25 cellular contexts compared by ENCODE assay signal in the genomic region with DNA sequence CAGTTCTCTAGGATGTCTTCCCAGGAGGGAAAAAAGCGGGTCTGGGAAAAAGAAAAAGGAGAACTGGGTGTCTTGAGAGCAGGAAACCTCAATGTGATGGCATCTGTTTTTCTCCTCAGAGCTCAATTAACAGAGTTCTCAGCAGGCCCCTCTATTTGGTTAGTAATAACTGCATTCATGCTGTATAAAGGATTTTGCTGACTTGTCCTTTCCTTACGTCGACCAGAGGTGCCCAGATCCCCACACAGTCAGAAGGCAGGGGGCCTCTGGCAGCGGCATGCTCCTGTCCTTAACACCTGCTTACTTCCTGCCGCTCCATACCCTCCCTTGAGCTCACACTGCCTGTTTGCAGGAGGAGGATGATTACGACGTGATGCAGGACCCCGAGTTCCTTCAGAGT. TPM values are rescaled to one million over a fixed set of nuclear protein-coding genes. Genes with fewer than 3 reads are reported as not detected.
DNase-seq lines count a peak whose midpoint lies in the region; ATAC-seq, FAIRE-seq and TF ChIP-seq lines count a peak whose summit lies in the region.
"Had no signal": no experiment of that assay in that cellular context is flagged by ENCODE, and none has a peak within 500 bp of the region (broad histone marks: within the 10 kb centered on the region; RNA-seq: fewer than 3 reads in every experiment).

No MANE protein-coding gene starts in this region.

- no peak overlapping the region for H2AFZ ChIP-seq in HepG2 (ENCODE audit: low read length)

- no peak overlapping the region for H3K4me2 ChIP-seq in HepG2 (ENCODE audit: low read depth, low read length)
- H3K4me2 ChIP-seq: BLaER1 treated with 17β-estradiol and CSF1 and Interleukin-3, amounts not matched to agents 10 nM and 100 nM had no signal

- no peak for TF ChIP-seq POLR2A in HepG2 (IDR thresholded peaks at IDR 0.05; ENCODE audit: insufficient read depth in 1 of 2, low read depth in 2 of 2, low read length in 2 of 2)
- no peak for TF ChIP-seq POLR2A in right lobe of liver (IDR thresholded peaks at IDR 0.05)

- H3K4me1 ChIP-seq in HepG2 (ENCODE audit: insufficient read depth, low read length) (peaks cover 26% of the 10 kb centered on the region), right lobe of liver (peaks cover 0 to 22% (median 7%) of the 10 kb centered on the region in 4 donors), RWPE2 (ENCODE audit: insufficient read depth, poor library complexity, severe bottlenecking) (no peaks in the 10 kb centered on the region), BE2C (no peaks in the 10 kb centered on the region)
- H3K4me1 ChIP-seq: SJCRH30 had no signal

- H3K4me3 ChIP-seq in HepG2 (replicated peaks in 1 of 3; ENCODE audit: insufficient read depth in 1 of 3, low read depth in 2 of 3, low read length in 3 of 3) (no peak overlapping the region), right lobe of liver (no peak overlapping the region), RWPE2 (ENCODE audit: severe bottlenecking) (no peak overlapping the region), BE2C (ENCODE audit: low read depth, low read length) (no peak overlapping the region)
- H3K4me3 ChIP-seq: BLaER1 treated with 17β-estradiol and CSF1 and Interleukin-3, amounts not matched to agents 10 nM and 100 nM; SJCRH30 had no signal

- H3K36me3 Mint-ChIP-seq in endothelial cell (ENCODE audit: low read depth, unreplicated experiment), result peaks cover 44% of the 10 kb centered on the region

- peak overlapping the region; percentile 73 for H3K4me3 Mint-ChIP-seq in endothelial cell (ENCODE audit: unreplicated experiment)
- H3K4me3 Mint-ChIP-seq: CD4-positive, alpha-beta memory T cell; IgD-negative memory B cell had no signal

- DNase-seq in HepG2 (ENCODE audit: low spot score), result no peak
- DNase-seq in right lobe of liver, result no peak
- DNase-seq in RWPE2 (ENCODE audit: low spot score), result no peak
- no peak for DNase-seq in endothelial cell (ENCODE audit: low spot score)
- no peak for DNase-seq in BE2C
- DNase-seq in DMS79 treated with DMSO at 0.1 percent for 48 hours (lab: John Stamatoyannopoulos, UW), result no peak
- no peak for DNase-seq in mucosa of gallbladder (ENCODE audit: low spot score)
- DNase-seq: CD4-positive, alpha-beta memory T cell; DMS153; GOT3; HCEC 1CT; Karpas-422; MV-4-11; NCI-H1105 treated with DMSO at 0.1 percent for 48 hours; NCI-H2029 treated with DMSO at 0.1 percent for 48 hours; NCI-H226; NCI-H510A treated with DMSO at 0.1 percent for 48 hours; NCI-H748 treated with DMSO at 0.1 percent for 48 hours; SJCRH30 had no signal

- H3K9ac ChIP-seq in HepG2 (ENCODE audit: insufficient read depth, low read depth, low read length), result no peak overlapping the region

- in situ Hi-C loops in HepG2 (cut with HindIII; ENCODE audit: extremely low pct_ligation_motif_present, low pct_unique_long_range_greater_than_20kb), result no loop called here

- H3K79me2 ChIP-seq in HepG2 (ENCODE audit: insufficient read depth, low read length), result peaks cover 2% of the 10 kb centered on the region

- ATAC-seq in HepG2 (no peak), right lobe of liver (no peak), RWPE2 (ENCODE audit: low read depth) (no peak), HG03520 (IDR thresholded peaks at IDR 0.05; ENCODE audit: unreplicated experiment) (no peak)
- ATAC-seq: Panc1 had no signal

- TF ChIP-seq RAD21 in HepG2 (CRISPR knock-in tag; IDR thresholded peaks at IDR 0.05), result no peak

- CTCF ChIA-PET in HepG2 (lab: Yijun Ruan, JAX; ENCODE audit: low intra/inter-chr PET ratio, low total read pairs), result no interaction called here

- no peak for TF ChIP-seq EP300 in HepG2 (IDR thresholded peaks at IDR 0.05; ENCODE audit: low read depth in 2 of 2, low read length in 2 of 2)
- no peak for TF ChIP-seq EP300 in HepG2 (CRISPR knock-in tag; IDR thresholded peaks at IDR 0.05; ENCODE audit: borderline replicate concordance)

- no TSS peak for BruUV-seq in HepG2 (replicated peaks; lab: Mats Ljungman, UMichigan)

- H3K27me3 Mint-ChIP-seq in endothelial cell (ENCODE audit: unreplicated experiment), result no peaks in the 10 kb centered on the region
- H3K27me3 Mint-ChIP-seq: CD4-positive, alpha-beta memory T cell; IgD-negative memory B cell had no signal

- POLR2A ChIA-PET in HepG2 (lab: Yijun Ruan, JAX), result interaction anchor here (3.0 to 6.9 kb wide), 2 partner anchors 11 to 15 kb away, joined by 42 to 67 read pairs; a partner anchor contains a TSS

- no peaks in the 10 kb centered on the region for H3K9me3 Mint-ChIP-seq in endothelial cell (ENCODE audit: unreplicated experiment)
- H3K9me3 Mint-ChIP-seq: CD4-positive, alpha-beta memory T cell; IgD-negative memory B cell had no signal

- no peak for FAIRE-seq in HepG2 (lab: Jason Lieb, UNC)
- FAIRE-seq: G401.6, GM12892 had no signal

- no peaks in the 10 kb centered on the region for H4K20me1 ChIP-seq in HepG2 (ENCODE audit: insufficient read depth, low read length)

- WGBS in HepG2 (ENCODE audit: low lambda C conversion rate), result 93% methylated on average over 8 of the region's 8 CpGs
- 75% methylated on average over 6 of the region's 8 CpGs for WGBS in right lobe of liver (ENCODE audit: insufficient coverage, low coverage, low lambda C conversion rate, missing lambda C conversion rate)

- H3K27me3 ChIP-seq in HepG2 (ENCODE audit: control insufficient read depth in 1 of 2, insufficient read depth in 2 of 2, low read length in 2 of 2) (no peaks in the 10 kb centered on the region), right lobe of liver (no peaks in the 10 kb centered on the region), RWPE2 (ENCODE audit: insufficient read depth, poor library complexity, severe bottlenecking) (no peaks in the 10 kb centered on the region), BE2C (no peaks in the 10 kb centered on the region)
- H3K27me3 ChIP-seq: BLaER1 treated with 17β-estradiol and CSF1 and Interleukin-3, amounts not matched to agents 10 nM and 100 nM; SJCRH30 had no signal

- H3K9me3 ChIP-seq in HepG2 (ENCODE audit: low read length) (no peaks in the 10 kb centered on the region), right lobe of liver (no peaks in the 10 kb centered on the region), RWPE2 (ENCODE audit: severe bottlenecking) (no peaks in the 10 kb centered on the region), BE2C (no peaks in the 10 kb centered on the region; the same call in 1 of the 2 replicates)
- H3K9me3 ChIP-seq: BLaER1 treated with 17β-estradiol and CSF1 and Interleukin-3, amounts not matched to agents 10 nM and 100 nM; SJCRH30 had no signal

- TF ChIP-seq CTCF in HepG2 (CRISPR knock-in tag; IDR thresholded peaks at IDR 0.05) (no peak), right lobe of liver (IDR thresholded peaks at IDR 0.05) (no peak), RWPE2 (IDR thresholded peaks at IDR 0.05; ENCODE audit: poor library complexity, severe bottlenecking) (no peak), endothelial cell (IDR thresholded peaks at IDR 0.05; ENCODE audit: unreplicated experiment) (no peak), BE2C (IDR thresholded peaks at IDR 0.05; ENCODE audit: low read depth, low read length) (no peak)

- H3K36me3 ChIP-seq in HepG2 (replicated peaks in 1 of 2; ENCODE audit: control insufficient read depth in 1 of 2, insufficient read depth in 2 of 2, low read length in 2 of 2), result peaks cover 14 to 47% of the 10 kb centered on the region in 2 experiments
- peaks cover 0 to 66% (median 19%) of the 10 kb centered on the region in 4 donors for H3K36me3 ChIP-seq in right lobe of liver
- H3K36me3 ChIP-seq in RWPE2 (ENCODE audit: low read depth), result peaks cover 51% of the 10 kb centered on the region
- peaks cover 48% of the 10 kb centered on the region for H3K36me3 ChIP-seq in BE2C

- H3K4me1 Mint-ChIP-seq in endothelial cell (ENCODE audit: unreplicated experiment), result no peaks in the 10 kb centered on the region
- H3K4me1 Mint-ChIP-seq: CD4-positive, alpha-beta memory T cell had no signal

- intact Hi-C loops in HepG2 (cut with micrococcal nuclease; ENCODE audit: unreplicated experiment), result no loop called here
- intact Hi-C loops in right lobe of liver (cut with DNase I), result no loop called here

- no peak overlapping the region for H3K27ac Mint-ChIP-seq in endothelial cell (ENCODE audit: unreplicated experiment)

- H3K27ac ChIP-seq in HepG2 (ENCODE audit: extremely low read length, insufficient read depth, low read length) (peak overlapping the region; percentile 83), right lobe of liver (no peak overlapping the region), RWPE2 (ENCODE audit: poor library complexity, severe bottlenecking) (peak overlapping the region; percentile 31)
- H3K27ac ChIP-seq: SJCRH30 had no signal

RNA-seq across cellular contexts. Expression of a gene that starts 12.3 kb away (rescaled TPM):
- total RNA-seq in HepG2 (2016; rRNA removed; fragmentation: Illumina TruSeq; extraction: Trizol) (243 and 320 TPM in 2 replicates), right lobe of liver (10 to 100 TPM; 72.2 to 95.6 (median 79.1) TPM), endothelial cell (ENCODE audit: unreplicated experiment) (186 TPM), mucosa of gallbladder (125 TPM)
- 97.9 and 99.1 TPM in 2 replicates for total RNA-seq in HepG2 (2016; cell fraction: cytosol; rRNA removed; fragmentation: Illumina TruSeq; extraction: Trizol; ENCODE audit: low read depth)
- 248 and 329 TPM in 2 replicates for total RNA-seq in HepG2 (2016; cell fraction: insoluble cytoplasmic fraction; rRNA removed; fragmentation: Illumina TruSeq; extraction: Trizol)
- total RNA-seq in HepG2 (2016; cell fraction: membrane; rRNA removed; fragmentation: Illumina TruSeq; extraction: Trizol), result 108 and 110 TPM in 2 replicates
- total RNA-seq in HepG2 (2016; cell fraction: nucleus; rRNA removed; fragmentation: Illumina TruSeq; extraction: Trizol), result 101 TPM in 2 replicates
- polyA plus RNA-seq in HepG2 (2011; rRNA removed), result 174 and 194 TPM in 2 replicates
- polyA plus RNA-seq in HepG2 (2011; cell fraction: cytosol; rRNA removed), result 235 and 265 TPM in 2 replicates
- 94.5 and 113 TPM in 2 replicates for polyA plus RNA-seq in HepG2 (2011; cell fraction: nucleus; rRNA removed)
- polyA plus RNA-seq in HepG2 (2012), result 151 and 156 TPM in 2 replicates
- polyA plus RNA-seq in HepG2 (2016; cell fraction: cytosol; fragmentation: Illumina TruSeq; extraction: Trizol; ENCODE audit: low read depth), result 64.7 and 68.2 TPM in 2 replicates
- polyA plus RNA-seq in HepG2 (2016; cell fraction: insoluble cytoplasmic fraction; fragmentation: Illumina TruSeq; extraction: Trizol; ENCODE audit: low read depth), result 215 and 240 TPM in 2 replicates
- polyA plus RNA-seq in HepG2 (2016; cell fraction: membrane; fragmentation: Illumina TruSeq; extraction: Trizol; ENCODE audit: low read depth), result 61.2 and 68.2 TPM in 2 replicates
- polyA plus RNA-seq in HepG2 (2016; cell fraction: nucleus; fragmentation: Illumina TruSeq; extraction: Trizol; ENCODE audit: insufficient read depth, low read depth), result 167 and 175 TPM in 2 replicates
- 154 and 325 TPM in 2 replicates for polyA minus RNA-seq in HepG2 (2011; rRNA and poly(A)+ RNA removed; ENCODE audit: low replicate concordance)
- polyA minus RNA-seq in HepG2 (2011; cell fraction: cytosol; rRNA and poly(A)+ RNA removed), result 62.2 and 71.6 TPM in 2 replicates
- 41.6 and 53.0 TPM in 2 replicates for polyA minus RNA-seq in HepG2 (2011; cell fraction: nucleus; rRNA and poly(A)+ RNA removed)
- 377 TPM for polyA plus RNA-seq in BE2C (2012; ENCODE audit: insufficient read depth, insufficient read length, low read depth)

RNA-seq across cellular contexts. Expression of a gene that starts 15.3 kb away (rescaled TPM):
- total RNA-seq in HepG2 (2016; rRNA removed; fragmentation: Illumina TruSeq; extraction: Trizol) (14.1 and 15.0 TPM in 2 replicates), right lobe of liver (10 to 100 TPM in 3 of 6 experiments, 1 to 10 TPM in 3; 7.6 to 14.2 (median 10.1) TPM), endothelial cell (ENCODE audit: unreplicated experiment) (29.9 TPM), mucosa of gallbladder (40.4 TPM)
- total RNA-seq in HepG2 (2016; cell fraction: cytosol; rRNA removed; fragmentation: Illumina TruSeq; extraction: Trizol; ENCODE audit: low read depth), result 3.3 and 3.9 TPM in 2 replicates
- 13.7 and 14.2 TPM in 2 replicates for total RNA-seq in HepG2 (2016; cell fraction: insoluble cytoplasmic fraction; rRNA removed; fragmentation: Illumina TruSeq; extraction: Trizol)
- total RNA-seq in HepG2 (2016; cell fraction: membrane; rRNA removed; fragmentation: Illumina TruSeq; extraction: Trizol), result 6.1 and 7.4 TPM in 2 replicates
- total RNA-seq in HepG2 (2016; cell fraction: nucleus; rRNA removed; fragmentation: Illumina TruSeq; extraction: Trizol), result 15.7 and 20.5 TPM in 2 replicates
- 16.5 and 24.5 TPM in 2 replicates for polyA plus RNA-seq in HepG2 (2011; rRNA removed)
- polyA plus RNA-seq in HepG2 (2011; cell fraction: cytosol; rRNA removed), result 11.9 and 16.7 TPM in 2 replicates
- polyA plus RNA-seq in HepG2 (2011; cell fraction: nucleus; rRNA removed), result 55.2 and 58.3 TPM in 2 replicates
- polyA plus RNA-seq in HepG2 (2012), result 12.2 and 12.3 TPM in 2 replicates
- polyA plus RNA-seq in HepG2 (2016; cell fraction: cytosol; fragmentation: Illumina TruSeq; extraction: Trizol; ENCODE audit: low read depth), result 0.57 and 1.1 TPM in 2 replicates
- polyA plus RNA-seq in HepG2 (2016; cell fraction: insoluble cytoplasmic fraction; fragmentation: Illumina TruSeq; extraction: Trizol; ENCODE audit: low read depth), result 9.8 and 13.6 TPM in 2 replicates
- polyA plus RNA-seq in HepG2 (2016; cell fraction: membrane; fragmentation: Illumina TruSeq; extraction: Trizol; ENCODE audit: low read depth), result 2.3 and 2.5 TPM in 2 replicates
- polyA plus RNA-seq in HepG2 (2016; cell fraction: nucleus; fragmentation: Illumina TruSeq; extraction: Trizol; ENCODE audit: insufficient read depth, low read depth), result 22.9 and 24.3 TPM in 2 replicates
- 85.3 and 103 TPM in 2 replicates for polyA minus RNA-seq in HepG2 (2011; rRNA and poly(A)+ RNA removed; ENCODE audit: low replicate concordance)
- polyA minus RNA-seq in HepG2 (2011; cell fraction: cytosol; rRNA and poly(A)+ RNA removed), result 20.1 and 23.3 TPM in 2 replicates
- 44.4 and 49.6 TPM in 2 replicates for polyA minus RNA-seq in HepG2 (2011; cell fraction: nucleus; rRNA and poly(A)+ RNA removed)
- 17.3 TPM for polyA plus RNA-seq in BE2C (2012; ENCODE audit: insufficient read depth, insufficient read length, low read depth)

Comparison
In these comparisons a context has a peak if more than half of its experiments do, and no peak if none do; other contexts are left out.
1. H3K27ac ChIP-seq: peak in HepG2 (single experiment) and RWPE2 (single experiment); none in right lobe of liver (0 of 3).